Comparison of ENCODE assay signal across 14 cellular contexts in genomic region chr14:61418749-61419148, GRCh38.
DNase-seq lines count a peak whose midpoint lies in the region; ATAC-seq and TF ChIP-seq lines count a peak whose summit lies in the region.
"Had no signal": no experiment of that assay in that cellular context is flagged by ENCODE, and none has a peak within 500 bp of the region (broad histone marks: within the 10 kb centered on the region; RNA-seq: fewer than 3 reads in every experiment).

No MANE protein-coding gene starts in this region.

- TF ChIP-seq CTCF in breast epithelium (IDR thresholded peaks at IDR 0.05) (no peak), MCF 10A (IDR thresholded peaks at IDR 0.05; ENCODE audit: unreplicated experiment) (no peak), upper lobe of right lung (IDR thresholded peaks at IDR 0.05) (no peak)

- no peak overlapping the region for H3K27ac Mint-ChIP-seq in MCF 10A (ENCODE audit: low read depth, unreplicated experiment)
- no peak overlapping the region for H3K27ac Mint-ChIP-seq in T-helper 17 cell
- H3K27ac Mint-ChIP-seq: nephron had no signal

- H3K36me3 Mint-ChIP-seq in MCF 10A (ENCODE audit: insufficient read depth, unreplicated experiment), result peaks cover 7% of the 10 kb centered on the region
- H3K36me3 Mint-ChIP-seq in T-helper 17 cell (ENCODE audit: low read depth), result no peaks in the 10 kb centered on the region

- H3K4me1 ChIP-seq in breast epithelium (no peaks in the 10 kb centered on the region), upper lobe of right lung (peaks cover 63% of the 10 kb centered on the region)
- H3K4me1 ChIP-seq: body of pancreas had no signal

- ATAC-seq in T-helper 17 cell (no peak), left ventricle myocardium superior (peak; percentile 69), upper lobe of right lung (no peak), HG02798 (IDR thresholded peaks at IDR 0.05; ENCODE audit: poor library complexity, unreplicated experiment) (no peak)
- ATAC-seq: body of pancreas had no signal

- H3K27me3 Mint-ChIP-seq in MCF 10A (ENCODE audit: insufficient read depth, unreplicated experiment) (no peaks in the 10 kb centered on the region), T-helper 17 cell (no peaks in the 10 kb centered on the region)

- DNase-seq in breast epithelium (ENCODE audit: low spot score in 2 of 2) (no peak), MCF 10A (ENCODE audit: unreplicated experiment) (no peak), T-helper 17 cell (no peak), left ventricle myocardium superior (no peak), upper lobe of right lung (no peak), DMS53 (lab: John Stamatoyannopoulos, UW) (no peak), kidney tubule cell (ENCODE audit: low spot score) (no peak)
- DNase-seq: body of pancreas, C1 segment of cervical spinal cord, esophagus squamous epithelium, NCI-H1417 had no signal

- POLR2A ChIA-PET in MCF 10A (lab: Yijun Ruan, JAX), result no interaction called here

- H3K36me3 ChIP-seq in breast epithelium (no peaks in the 10 kb centered on the region), upper lobe of right lung (no peaks in the 10 kb centered on the region)
- H3K36me3 ChIP-seq: esophagus squamous epithelium, vagina had no signal

- no peak overlapping the region for H3K4me3 Mint-ChIP-seq in MCF 10A (ENCODE audit: unreplicated experiment)
- H3K4me3 Mint-ChIP-seq in T-helper 17 cell, result peak overlapping the region; percentile 60
- H3K4me3 Mint-ChIP-seq: nephron had no signal

- no peaks in the 10 kb centered on the region for H3K9me3 ChIP-seq in breast epithelium
- no peaks in the 10 kb centered on the region for H3K9me3 ChIP-seq in T-helper 17 cell (ENCODE audit: control insufficient read depth, low read length, poor library complexity, severe bottlenecking)
- H3K9me3 ChIP-seq in upper lobe of right lung, result no peaks in the 10 kb centered on the region
- H3K9me3 ChIP-seq: body of pancreas, esophagus squamous epithelium, vagina had no signal

- no TSS peak for BruUV-seq in MCF 10A (replicated peaks; lab: Mats Ljungman, UMichigan)

- intact Hi-C loops in breast epithelium (cut with DNase I; ENCODE audit: low total_unique reads), result no loop called here
- intact Hi-C loops in MCF 10A (cut with micrococcal nuclease), result no loop called here
- intact Hi-C loops in left ventricle myocardium superior (cut with micrococcal nuclease), result no loop called here
- intact Hi-C loops in upper lobe of right lung (cut with DNase I), result no loop called here

- H3K27me3 ChIP-seq in breast epithelium (no peaks in the 10 kb centered on the region), upper lobe of right lung (no peaks in the 10 kb centered on the region)
- H3K27me3 ChIP-seq: body of pancreas, esophagus squamous epithelium, vagina had no signal

- H3K4me1 Mint-ChIP-seq in MCF 10A (ENCODE audit: insufficient read depth, unreplicated experiment) (peaks cover 32% of the 10 kb centered on the region), T-helper 17 cell (peaks cover 75% of the 10 kb centered on the region)

- CTCF ChIA-PET in MCF 10A (lab: Yijun Ruan, JAX), result interaction anchor here (1.4 kb wide), 1 partner anchor 419 kb away, joined by 3 read pairs; no protein-coding TSS in a partner anchor

- peak overlapping the region; percentile 60 to 70 for H3K27ac ChIP-seq in breast epithelium
- peak overlapping the region; percentile 4 for H3K27ac ChIP-seq in upper lobe of right lung
- H3K27ac ChIP-seq: body of pancreas, vagina had no signal

- H3K9me3 Mint-ChIP-seq in MCF 10A (ENCODE audit: unreplicated experiment), result peaks cover 6% of the 10 kb centered on the region
- H3K9me3 Mint-ChIP-seq: nephron had no signal

- H3K4me3 ChIP-seq in breast epithelium (no peak overlapping the region), upper lobe of right lung (no peak overlapping the region)
- H3K4me3 ChIP-seq: body of pancreas, esophagus squamous epithelium, vagina had no signal

- TF ChIP-seq POLR2A in breast epithelium (IDR thresholded peaks at IDR 0.05), result no peak
